In genomic region chr13:76634431-76635191, GRCh38 we compare ENCODE assay signal across 1 cellular context.
TF ChIP-seq lines count a peak whose summit lies in the region.

No MANE protein-coding gene starts in this region.

TF ChIP-seq in GM12878, 131 proteins besides CTCF, POLR2A, EP300 and RAD21 (continued from another document):
- no peak for TF ChIP-seq PRDM15 (CRISPR knock-in tag; IDR thresholded peaks at IDR 0.05)
- peak; percentile 81; the same call in 1 of the 2 replicates for TF ChIP-seq NFIC (IDR thresholded peaks at IDR 0.05; ENCODE audit: low read depth, low read length)
- no peak for TF ChIP-seq NR2F1 (conservative IDR thresholded peaks at IDR 0.05)
- TF ChIP-seq MYB (IDR thresholded peaks at IDR 0.05; ENCODE audit: borderline replicate concordance, low read depth, low read length), result no peak
- no peak for TF ChIP-seq E4F1 (IDR thresholded peaks at IDR 0.05; ENCODE audit: borderline replicate concordance, partially characterized antibody)
- no peak for TF ChIP-seq MLLT1 (IDR thresholded peaks at IDR 0.05)
- TF ChIP-seq BCL3 (IDR thresholded peaks at IDR 0.05; ENCODE audit: borderline replicate concordance, insufficient read depth, low read depth, low read length, poor library complexity, severe bottlenecking), result no peak
- no peak for TF ChIP-seq GATAD2B (conservative IDR thresholded peaks at IDR 0.05; ENCODE audit: low read depth)
- peak; percentile 79 for TF ChIP-seq MEF2A (IDR thresholded peaks at IDR 0.05; ENCODE audit: insufficient read depth, low read depth, low read length)
- TF ChIP-seq CREM (IDR thresholded peaks at IDR 0.05; ENCODE audit: low read depth), result no peak
- no peak for TF ChIP-seq EGR1 (IDR thresholded peaks at IDR 0.05; ENCODE audit: borderline replicate concordance in 1 of 2, low read depth in 2 of 2, low read length in 2 of 2)
- no peak for TF ChIP-seq CHD4 (IDR thresholded peaks at IDR 0.05)
- TF ChIP-seq FOXM1 (IDR thresholded peaks at IDR 0.05; ENCODE audit: low read depth, low read length), result 0 out of 2 replicates have a peak, but pooled peaks have one; percentile 43
- TF ChIP-seq BCL11A (IDR thresholded peaks at IDR 0.05; ENCODE audit: low read depth, low read length), result no peak
- TF ChIP-seq JUND (IDR thresholded peaks at IDR 0.05; ENCODE audit: low read depth, low read length), result no peak
- no peak for TF ChIP-seq ZNF592 (IDR thresholded peaks at IDR 0.05)
- peak; percentile 81 for TF ChIP-seq RUNX3 (IDR thresholded peaks at IDR 0.05; ENCODE audit: low read length)
